Comparison of ENCODE assay signal across 8 cellular contexts in genomic region chr10:64959883-64960282, GRCh38.
"Had no signal": no experiment of that assay in that cellular context is flagged by ENCODE, and none has a peak within 500 bp of the region (broad histone marks: within the 10 kb centered on the region; RNA-seq: fewer than 3 reads in every experiment).

No MANE protein-coding gene starts in this region.

- ATAC-seq: GM12878 had no signal

- FAIRE-seq: G401.6, GM12878, GM12891, GM12892, GM18507, GM19239 had no signal

- DNase-seq: GDM1, GF-D8 had no signal

- H3K4me3 ChIP-seq: GM12878 had no signal
